In the genomic region with DNA sequence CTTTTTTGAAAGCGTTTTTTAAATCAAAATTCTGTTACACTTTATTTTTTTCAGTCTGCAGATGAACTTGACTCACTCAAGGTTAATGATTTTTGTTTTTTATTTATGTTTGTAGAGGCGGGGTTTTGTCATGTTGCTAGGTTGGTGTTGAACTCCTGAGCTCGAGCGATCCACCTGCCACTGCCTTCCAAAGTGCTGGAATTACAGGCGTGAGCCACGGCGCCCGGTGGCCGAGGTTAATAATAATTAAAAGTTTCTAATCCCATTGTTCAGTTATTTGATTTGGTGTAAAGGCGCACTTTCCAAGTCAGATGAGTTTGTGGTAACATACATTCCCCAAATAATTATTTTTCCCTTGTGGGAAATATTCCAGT, we compare ENCODE assay signal across 8 cellular contexts. TPM values are rescaled to one million over a fixed set of nuclear protein-coding genes. Genes with fewer than 3 reads are reported as not detected.
A peak's percentile ranks its signal among the peaks of the same experiment; 100 is the strongest.
DNase-seq lines count a peak whose midpoint lies in the region; ATAC-seq, FAIRE-seq and TF ChIP-seq lines count a peak whose summit lies in the region.

No MANE protein-coding gene starts in this region.

- peaks cover 5 to 71% (median 40%) of the 10 kb centered on the region in 12 donors for H3K4me1 ChIP-seq in heart left ventricle
- peaks cover 5 to 15% of the 10 kb centered on the region in 2 experiments; a peak in 4 of 5 replicates for H3K4me1 ChIP-seq in K562 (replicated peaks in 1 of 2; ENCODE audit: control insufficient read depth in 2 of 2, insufficient read depth in 2 of 2, low read length in 2 of 2)
- peaks cover 54% of the 10 kb centered on the region for H3K4me1 ChIP-seq in vagina

- TF ChIP-seq POLR2A in heart left ventricle (IDR thresholded peaks at IDR 0.05) (no peak), K562 (conservative IDR thresholded peaks at IDR 0.05) (no peak), vagina (IDR thresholded peaks at IDR 0.05) (no peak)

- DNase-seq in heart left ventricle = no peak
- DNase-seq in Right ventricle myocardium superior = no peak
- no peak for DNase-seq in K562 (ENCODE audit: extremely low read depth in 1 of 4, low spot score in 3 of 4)
- DNase-seq in lung microvascular endothelial cell (ENCODE audit: low read depth in 2 of 2) = peak; percentile 13 to 47
- no peak for DNase-seq in vagina (ENCODE audit: extremely low spot score in 2 of 2)
- DNase-seq in NCI-H1417 treated with DMSO at 0.1 percent for 48 hours (lab: John Stamatoyannopoulos, UW) = no peak

- ATAC-seq in heart left ventricle = no peak
- ATAC-seq in Right ventricle myocardium superior (ENCODE audit: poor library complexity) = no peak
- ATAC-seq in K562 = no peak
- no peak for ATAC-seq in HG03442 (IDR thresholded peaks at IDR 0.05; ENCODE audit: unreplicated experiment)
- no peak for ATAC-seq in GM19023 (IDR thresholded peaks at IDR 0.05; ENCODE audit: unreplicated experiment)

- H3K4me3 ChIP-seq in heart left ventricle (peak overlapping the region; percentile 70 to 98 (median 86)), K562 (peak overlapping the region; percentile 91), vagina (peak overlapping the region; percentile 87 to 99)

- POLR2A ChIA-PET in K562 (lab: Yijun Ruan, JAX) = interaction anchor here (0.8 to 4.3 kb wide), 11 partner anchors 10 to 1809 kb away, joined by 3 to 38 read pairs (median 5); no protein-coding TSS in a partner anchor

- H3K4me2 ChIP-seq in K562 (ENCODE audit: insufficient read depth, low read length) = peak overlapping the region; percentile 90

- peaks cover 74% of the 10 kb centered on the region for H3K79me2 ChIP-seq in K562 (ENCODE audit: control insufficient read depth, insufficient read depth, low read length)

- WGBS in heart left ventricle, 4 donors = 8 to 15% (median 11%) methylated on average over 10 of the region's 10 CpGs
- WGBS in K562 (ENCODE audit: insufficient coverage, low coverage, missing lambda C conversion rate) = 1% methylated on average over 10 of the region's 10 CpGs

- TF ChIP-seq EP300 in K562 (IDR thresholded peaks at IDR 0.05; ENCODE audit: low read length) = no peak

- H3K27ac ChIP-seq in heart left ventricle = peak overlapping the region; percentile 98 to 100 (median 100)
- peak overlapping the region; percentile 100 for H3K27ac ChIP-seq in K562 (ENCODE audit: extremely low read depth, low read depth, low read length)
- peak overlapping the region; percentile 100 for H3K27ac ChIP-seq in vagina

- H3K9me3 ChIP-seq in heart left ventricle (no peaks in the 10 kb centered on the region), K562 (replicated peaks; ENCODE audit: control insufficient read depth, insufficient read depth, low read depth, low read length) (no peaks in the 10 kb centered on the region), vagina (no peaks in the 10 kb centered on the region)

- peak overlapping the region; percentile 87 to 99 for H3K9ac ChIP-seq in K562 (ENCODE audit: insufficient read depth in 1 of 2, low read depth in 2 of 2, low read length in 2 of 2)

- no TSS peak for BruUV-seq in K562 (replicated peaks; lab: Mats Ljungman, UMichigan)

- intact Hi-C loops in heart left ventricle (cut with DNase I) = loop anchor here in 1 of 10 donors (5.0 kb wide), 1 partner anchor 158 kb away; the partner anchor contains the start of gene RGMB
- intact Hi-C loops in Right ventricle myocardium superior (cut with DNase I) = no loop called here
- intact Hi-C loops in K562 (cut with micrococcal nuclease) = loop anchor here (1.0 to 10.0 kb wide), 4 partner anchors 25 to 1995 kb away; partner anchors contain the start of gene LNPEP
- intact Hi-C loops in vagina (cut with DNase I) = loop anchor here (10.0 kb wide), 1 partner anchor 155 kb away; the partner anchor contains the start of gene RGMB

- H3K9me1 ChIP-seq in K562 (ENCODE audit: control insufficient read depth, insufficient read depth, low read length) = no peaks in the 10 kb centered on the region

- H2AFZ ChIP-seq in K562 (ENCODE audit: low read depth, low read length) = peak overlapping the region; percentile 28; the same call in 1 of the 2 replicates

- H3K36me3 ChIP-seq in heart left ventricle = peaks cover 0 to 44% (median 14%) of the 10 kb centered on the region in 9 donors
- peaks cover 20% of the 10 kb centered on the region; the same call in 2 of the 3 replicates for H3K36me3 ChIP-seq in K562 (ENCODE audit: control insufficient read depth, insufficient read depth, low read length)
- peaks cover 0 to 4% of the 10 kb centered on the region in 2 donors for H3K36me3 ChIP-seq in vagina

- no peaks in the 10 kb centered on the region for H3K27me3 ChIP-seq in heart left ventricle
- no peaks in the 10 kb centered on the region for H3K27me3 ChIP-seq in K562 (ENCODE audit: control insufficient read depth in 2 of 2, insufficient read depth in 2 of 2, low read length in 2 of 2)
- H3K27me3 ChIP-seq in vagina = no peaks in the 10 kb centered on the region

- H4K20me1 ChIP-seq in K562 (replicated peaks; ENCODE audit: control insufficient read depth, insufficient read depth, low read length) = peaks cover 9% of the 10 kb centered on the region; the same call in 1 of the 2 replicates

- TF ChIP-seq CTCF in heart left ventricle (IDR thresholded peaks at IDR 0.05) (no peak), K562 (IDR thresholded peaks at IDR 0.05 in 2 of 3, conservative IDR thresholded peaks at IDR 0.05 in 1 of 3; ENCODE audit: insufficient read depth in 2 of 3, low read depth in 1 of 3, low read length in 3 of 3) (no peak), vagina (IDR thresholded peaks at IDR 0.05) (no peak)

- in situ Hi-C loops in K562 (cut with MboI) = loop anchor here (10.0 kb wide), 1 partner anchor 95 kb away; no protein-coding TSS in a partner anchor

- no peak for FAIRE-seq in K562 (lab: Jason Lieb, UNC)

- TF ChIP-seq RAD21 in K562 (CRISPR knock-in tag; conservative IDR thresholded peaks at IDR 0.05 in 1 of 2, IDR thresholded peaks at IDR 0.05 in 1 of 2) = no peak

- CTCF ChIA-PET in K562 (lab: Yijun Ruan, JAX; ENCODE audit: low intra/inter-chr PET ratio) = no interaction called here

TF ChIP-seq in K562, 482 proteins besides CTCF, POLR2A, EP300 and RAD21 (continues in another document):
- TF ChIP-seq NFATC3 (IDR thresholded peaks at IDR 0.05) (0 out of 2 replicates have a peak, but pooled peaks have one; percentile 59), BCLAF1 (IDR thresholded peaks at IDR 0.05; ENCODE audit: borderline replicate concordance in 1 of 2, control insufficient read depth in 1 of 2, low read depth in 2 of 2, low read length in 1 of 2) (0 out of 4 replicates have a peak, but pooled peaks of 1 of the 2 experiments have one; percentile 5)

RNA-seq across cellular contexts. Expression of gene CHD1, which starts 1.2 kb away (rescaled TPM):
- total RNA-seq in heart left ventricle = 10 to 100 TPM; 10.5 to 24.0 (median 13.8) TPM
- polyA plus RNA-seq in heart left ventricle = 1 to 10 TPM; 8.6 to 9.9 TPM
- 11.8 TPM for total RNA-seq in Right ventricle myocardium superior
- 44.8 and 254 TPM in 2 replicates for total RNA-seq in K562 (2011; cell fraction: chromatin; rRNA removed; ENCODE audit: low replicate concordance)
- total RNA-seq in K562 (2011; cell fraction: nucleolus; rRNA removed) = 14.8 and 27.5 TPM in 2 replicates
- 79.9 and 108 TPM in 2 replicates for total RNA-seq in K562 (2011; cell fraction: nucleoplasm; rRNA removed)
- total RNA-seq in K562 (2014; rRNA removed) = 55.6 and 58.7 TPM in 2 replicates
- total RNA-seq in K562 (2014; rRNA removed; fragmentation: Illumina TruSeq; extraction: Trizol) = 103 and 112 TPM in 2 replicates
- total RNA-seq in K562 (2015; rRNA removed; fragmentation: Illumina TruSeq; extraction: Trizol) = 124 and 133 TPM in 2 replicates
- total RNA-seq in K562 (2021) = 48.8 and 50.3 TPM in 2 replicates
- polyA plus RNA-seq in K562 (2011; rRNA removed) = 38.0 and 68.0 TPM in 2 replicates
- 12.8 and 20.8 TPM in 2 replicates for polyA plus RNA-seq in K562 (2011; cell fraction: cytosol; rRNA removed)
- polyA plus RNA-seq in K562 (2011; cell fraction: nucleus; rRNA removed) = 65.9 and 75.1 TPM in 2 replicates
- 24.9 and 26.1 TPM in 2 replicates for polyA plus RNA-seq in K562 (2012)
- 56.4 and 90.8 TPM in 2 replicates for polyA plus RNA-seq in K562 (2014; fragmentation: Illumina TruSeq; extraction: Trizol)
- 10 to 100 TPM; 27.3 to 28.6 TPM for polyA plus RNA-seq in K562 (2014; fragmentation: Nextera tagmentation; extraction: Ambion mirVana)
- polyA plus RNA-seq in K562 (2014; rRNA removed) = 45.3 and 52.6 TPM in 2 replicates
- polyA minus RNA-seq in K562 (2011; rRNA and poly(A)+ RNA removed) = 142 and 159 TPM in 2 replicates
- 32.8 and 50.2 TPM in 2 replicates for polyA minus RNA-seq in K562 (2011; cell fraction: cytosol; rRNA and poly(A)+ RNA removed)
- polyA minus RNA-seq in K562 (2011; cell fraction: nucleus; rRNA and poly(A)+ RNA removed) = 89.1 and 140 TPM in 2 replicates
- 44.2 and 47.8 TPM in 2 replicates for total RNA-seq in lung microvascular endothelial cell
- total RNA-seq in vagina = 81.5 TPM

Comparison
In these comparisons a context has a peak if more than half of its experiments do, and no peak if none do; other contexts are left out.
1. DNase-seq: peak in lung microvascular endothelial cell (2 of 2); none in heart left ventricle (0 of 5), Right ventricle myocardium superior (single experiment), K562 (0 of 4), vagina (0 of 2) and NCI-H1417 treated with DMSO at 0.1 percent for 48 hours (single experiment).
2. Peak in every context shown above with its lines, with median percentiles within 50 percentile points of each other: H3K27ac ChIP-seq and H3K4me3 ChIP-seq.